In the genomic region with DNA sequence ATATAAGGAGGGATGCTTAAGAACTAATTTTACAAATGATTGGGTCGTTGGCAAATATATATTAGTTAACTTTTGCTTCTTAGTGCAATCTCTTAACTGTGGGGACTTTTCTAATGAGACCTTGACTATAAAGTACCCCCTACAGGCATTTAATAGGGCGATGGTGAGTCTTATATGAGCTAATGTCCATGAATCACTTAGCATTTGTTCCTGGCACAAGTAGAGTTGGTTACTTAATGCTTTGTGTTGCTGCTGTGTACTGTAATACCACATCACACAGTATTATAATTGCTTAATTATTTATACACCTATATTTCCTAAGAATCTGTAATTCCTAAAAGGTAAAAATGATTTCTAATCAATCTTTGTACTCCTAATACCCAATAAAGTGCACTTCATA, we compare ENCODE assay signal across 26 cellular contexts.
"Had no signal": no experiment of that assay in that cellular context is flagged by ENCODE, and none has a peak within 500 bp of the region (broad histone marks: within the 10 kb centered on the region; RNA-seq: fewer than 3 reads in every experiment).

No MANE protein-coding gene starts in this region.

- H3K27ac ChIP-seq: body of pancreas, esophagus squamous epithelium, left lung, right atrium auricular region, skin epidermis, suprapubic skin, transverse colon, vagina had no signal

- H3K4me3 ChIP-seq: body of pancreas, esophagus squamous epithelium, left lung, right atrium auricular region, skin epidermis, suprapubic skin, transverse colon, vagina had no signal

- H3K27me3 ChIP-seq: body of pancreas, left lung, right atrium auricular region, suprapubic skin, vagina had no signal

- H3K27ac Mint-ChIP-seq: activated CD4-positive, alpha-beta memory T cell treated with anti-CD3 and anti-CD28 coated beads, Interleukin-2, amount 10 ng/mL, durations not matched to agents 7 days and 5 days; activated CD8-positive, alpha-beta memory T cell treated with anti-CD3 and anti-CD28 coated beads, Interleukin-2, amount 10 ng/mL, durations not matched to agents 7 days and 5 days; activated naive CD8-positive, alpha-beta T cell treated with anti-CD3 and anti-CD28 coated beads, Interleukin-2, amount 10 ng/mL, durations not matched to agents 7 days and 5 days; activated T-helper 2 cell treated with anti-CD3 and anti-CD28 coated beads, Interferon-gamma antibody, Interleukin-2, Interleukin-4, amounts not matched to agents 10 μg/mL and 5 μg/mL and 100 μg/mL, durations not matched to agents 14 hours and 24 hours and 36 hours; stimulated activated naive CD8-positive, alpha-beta T cell treated with anti-CD3 and anti-CD28 coated beads, Interleukin-15, amount 100 ng/mL, for 72 hours had no signal

- H3K9me3 ChIP-seq: body of pancreas, esophagus squamous epithelium, left lung, suprapubic skin, vagina had no signal

- H3K4me1 ChIP-seq: body of pancreas, esophagus squamous epithelium, left lung, right atrium auricular region, suprapubic skin, transverse colon, vagina had no signal

- H3K4me1 Mint-ChIP-seq: activated CD4-positive, alpha-beta memory T cell treated with anti-CD3 and anti-CD28 coated beads, Interleukin-2, amount 10 ng/mL, durations not matched to agents 7 days and 5 days; activated CD8-positive, alpha-beta memory T cell treated with anti-CD3 and anti-CD28 coated beads, Interleukin-2, amount 10 ng/mL, durations not matched to agents 7 days and 5 days; activated naive CD8-positive, alpha-beta T cell treated with anti-CD3 and anti-CD28 coated beads, Interleukin-2, amount 10 ng/mL, durations not matched to agents 7 days and 5 days; central memory CD8-positive, alpha-beta T cell; stimulated activated naive CD8-positive, alpha-beta T cell treated with anti-CD3 and anti-CD28 coated beads, Interleukin-15, amount 100 ng/mL, for 72 hours had no signal

- DNase-seq: activated CD4-positive, alpha-beta memory T cell treated with anti-CD3 and anti-CD28 coated beads, Interleukin-2, amount 10 ng/mL, durations not matched to agents 7 days and 5 days; activated CD4-positive, alpha-beta T cell treated with anti-CD3 and anti-CD28 coated beads for 48 hours; activated CD4-positive, CD25-positive, alpha-beta regulatory T cell; activated CD8-positive, alpha-beta memory T cell treated with anti-CD3 and anti-CD28 coated beads, Interleukin-2, amount 10 ng/mL, durations not matched to agents 7 days and 5 days; activated naive CD4-positive, alpha-beta T cell treated with Interleukin-2 at 50 U/mL for 16 hours; activated naive CD8-positive, alpha-beta T cell treated with anti-CD3 and anti-CD28 coated beads, Interleukin-2, amount 10 ng/mL, durations not matched to agents 7 days and 5 days; body of pancreas; cortex of kidney; effector CD4-positive, alpha-beta T cell; esophagus squamous epithelium; head of caudate nucleus; left lung; occipital lobe; stimulated activated CD4-positive, alpha-beta T cell treated with anti-CD3 and anti-CD28 coated beads, Interleukin-15, amount 100 ng/mL, for 24 hours; stimulated activated CD4-positive, alpha-beta T cell treated with anti-CD3 and anti-CD28 coated beads, Interleukin-2, amount 100 ng/mL, for 48 hours; stimulated activated naive CD8-positive, alpha-beta T cell treated with anti-CD3 and anti-CD28 coated beads, Interleukin-15, amount 100 ng/mL, for 72 hours; T-helper 1 cell; T-helper 9 cell; transverse colon had no signal

- FAIRE-seq: frontal cortex had no signal

- H3K4me3 Mint-ChIP-seq: activated CD4-positive, alpha-beta memory T cell treated with anti-CD3 and anti-CD28 coated beads, Interleukin-2, amount 10 ng/mL, durations not matched to agents 7 days and 5 days; activated CD8-positive, alpha-beta memory T cell treated with anti-CD3 and anti-CD28 coated beads, Interleukin-2, amount 10 ng/mL, durations not matched to agents 7 days and 5 days; activated naive CD8-positive, alpha-beta T cell treated with anti-CD3 and anti-CD28 coated beads, Interleukin-2, amount 10 ng/mL, durations not matched to agents 7 days and 5 days; central memory CD8-positive, alpha-beta T cell; stimulated activated naive CD8-positive, alpha-beta T cell treated with anti-CD3 and anti-CD28 coated beads, Interleukin-15, amount 100 ng/mL, for 72 hours had no signal

- ATAC-seq: activated CD8-positive, alpha-beta memory T cell treated with anti-CD3 and anti-CD28 coated beads, Interleukin-2, amount 10 ng/mL, durations not matched to agents 7 days and 5 days; body of pancreas; left lung; stimulated activated naive CD8-positive, alpha-beta T cell treated with anti-CD3 and anti-CD28 coated beads, Interleukin-15, amount 100 ng/mL, for 72 hours had no signal

- H3K36me3 Mint-ChIP-seq: activated CD8-positive, alpha-beta memory T cell treated with anti-CD3 and anti-CD28 coated beads, Interleukin-2, amount 10 ng/mL, durations not matched to agents 7 days and 5 days; activated naive CD8-positive, alpha-beta T cell treated with anti-CD3 and anti-CD28 coated beads, Interleukin-2, amount 10 ng/mL, durations not matched to agents 7 days and 5 days had no signal

- H3K9me3 Mint-ChIP-seq: activated CD4-positive, alpha-beta memory T cell treated with anti-CD3 and anti-CD28 coated beads, Interleukin-2, amount 10 ng/mL, durations not matched to agents 7 days and 5 days; activated naive CD8-positive, alpha-beta T cell treated with anti-CD3 and anti-CD28 coated beads, Interleukin-2, amount 10 ng/mL, durations not matched to agents 7 days and 5 days; central memory CD8-positive, alpha-beta T cell; stimulated activated naive CD8-positive, alpha-beta T cell treated with anti-CD3 and anti-CD28 coated beads, Interleukin-15, amount 100 ng/mL, for 72 hours had no signal

- H3K36me3 ChIP-seq: esophagus squamous epithelium, left lung, right atrium auricular region, suprapubic skin, transverse colon, vagina had no signal
